In the genomic region with DNA sequence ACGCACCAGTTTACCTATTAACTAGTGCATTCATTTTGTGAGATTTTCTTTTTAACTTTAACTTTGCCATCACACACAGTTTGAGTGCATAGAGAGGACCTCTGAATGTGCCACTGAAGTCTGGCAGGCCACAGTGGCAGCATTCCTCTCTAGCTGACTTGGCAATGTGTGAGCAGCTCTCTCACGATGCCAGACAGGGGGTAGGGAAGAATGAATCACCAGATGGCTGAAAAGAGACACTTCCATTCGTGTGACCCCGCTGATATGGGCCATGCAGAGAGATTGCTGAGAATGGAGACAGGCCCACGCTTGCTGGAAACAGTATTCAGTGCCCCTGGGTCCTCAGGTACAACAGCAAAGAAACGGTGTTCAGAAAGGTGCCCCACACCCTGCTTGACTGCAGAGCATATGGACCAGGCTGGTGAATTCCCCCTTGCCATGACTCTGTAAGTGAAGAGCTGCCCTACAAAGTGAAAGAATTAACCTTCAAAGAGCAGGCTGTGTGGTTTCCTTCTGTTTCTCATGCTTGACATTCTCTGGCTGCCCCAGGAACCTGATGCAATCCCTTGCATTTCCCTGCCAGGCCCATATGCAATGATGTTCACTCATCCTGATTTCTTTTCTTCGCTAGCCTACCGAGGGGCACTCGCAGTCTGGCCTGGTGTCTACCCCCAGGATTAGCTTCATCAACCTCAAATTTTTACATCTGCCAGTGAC, we compare ENCODE assay signal across 13 cellular contexts.
DNase-seq lines count a peak whose midpoint lies in the region; ATAC-seq, FAIRE-seq and TF ChIP-seq lines count a peak whose summit lies in the region.
"Had no signal": no experiment of that assay in that cellular context is flagged by ENCODE, and none has a peak within 500 bp of the region (broad histone marks: within the 10 kb centered on the region; RNA-seq: fewer than 3 reads in every experiment).

No MANE protein-coding gene starts in this region.

- TF ChIP-seq CTCF in foreskin fibroblast (IDR thresholded peaks at IDR 0.05; ENCODE audit: low read depth, low read length) (no peak), upper lobe of right lung (IDR thresholded peaks at IDR 0.05) (no peak)

- H3K9me3 ChIP-seq in upper lobe of right lung = no peaks in the 10 kb centered on the region

- no peaks in the 10 kb centered on the region for H3K4me1 ChIP-seq in upper lobe of right lung

- H3K27me3 Mint-ChIP-seq in activated T-helper 17 cell treated with anti-CD3 and anti-CD28 coated beads, Interleukin-2, amount 50 U/mL, for 72 hours = peaks cover 26% of the 10 kb centered on the region
- peaks cover 33% of the 10 kb centered on the region for H3K27me3 Mint-ChIP-seq in stimulated activated naive CD8-positive, alpha-beta T cell treated with anti-CD3 and anti-CD28 coated beads, Interleukin-15, Interleukin-2, amounts not matched to agents 100 ng/mL and 50 ng/mL, for 24 hours

- TF ChIP-seq POLR2A in H54 (IDR thresholded peaks at IDR 0.05; ENCODE audit: low read depth, low read length) = no peak

- no peak overlapping the region for H3K4me3 Mint-ChIP-seq in activated T-helper 17 cell treated with anti-CD3 and anti-CD28 coated beads, Interleukin-2, amount 50 U/mL, for 72 hours
- no peak overlapping the region for H3K4me3 Mint-ChIP-seq in stimulated activated naive CD8-positive, alpha-beta T cell treated with anti-CD3 and anti-CD28 coated beads, Interleukin-15, Interleukin-2, amounts not matched to agents 100 ng/mL and 50 ng/mL, for 24 hours
- H3K4me3 Mint-ChIP-seq: natural killer cell treated with Interleukin-12 subunit alpha and Interleukin-12 subunit beta and Interleukin-15 and Interleukin-18, amount 100 ng/mL, for 72 hours had no signal

- H3K36me3 ChIP-seq in upper lobe of right lung = no peaks in the 10 kb centered on the region

- intact Hi-C loops in upper lobe of right lung (cut with DNase I) = no loop called here

- no peak overlapping the region for H3K27ac Mint-ChIP-seq in activated T-helper 17 cell treated with anti-CD3 and anti-CD28 coated beads, Interleukin-2, amount 50 U/mL, for 72 hours
- peak overlapping the region; percentile 30 for H3K27ac Mint-ChIP-seq in stimulated activated naive CD8-positive, alpha-beta T cell treated with anti-CD3 and anti-CD28 coated beads, Interleukin-15, Interleukin-2, amounts not matched to agents 100 ng/mL and 50 ng/mL, for 24 hours
- H3K27ac Mint-ChIP-seq: natural killer cell treated with Interleukin-12 subunit alpha and Interleukin-12 subunit beta and Interleukin-15 and Interleukin-18, amount 100 ng/mL, for 72 hours had no signal

- H3K9me3 Mint-ChIP-seq in activated T-helper 17 cell treated with anti-CD3 and anti-CD28 coated beads, Interleukin-2, amount 50 U/mL, for 72 hours = peaks cover 9% of the 10 kb centered on the region
- H3K9me3 Mint-ChIP-seq in stimulated activated naive CD8-positive, alpha-beta T cell treated with anti-CD3 and anti-CD28 coated beads, Interleukin-15, Interleukin-2, amounts not matched to agents 100 ng/mL and 50 ng/mL, for 24 hours = peaks cover 11% of the 10 kb centered on the region
- H3K9me3 Mint-ChIP-seq: natural killer cell treated with Interleukin-12 subunit alpha and Interleukin-12 subunit beta and Interleukin-15 and Interleukin-18, amount 100 ng/mL, for 72 hours had no signal

- ATAC-seq in activated T-helper 17 cell treated with anti-CD3 and anti-CD28 coated beads, Interleukin-2, amount 50 U/mL, for 72 hours (replicated peaks) = peak; percentile 39
- ATAC-seq in upper lobe of right lung (no peak), GM21528 (IDR thresholded peaks at IDR 0.05; ENCODE audit: low FRiP score, unreplicated experiment) (no peak), HG03139 (IDR thresholded peaks at IDR 0.05; ENCODE audit: unreplicated experiment) (no peak)
- ATAC-seq: natural killer cell treated with Interleukin-12 subunit alpha and Interleukin-12 subunit beta and Interleukin-15 and Interleukin-18, amount 100 ng/mL, for 72 hours had no signal

- H3K27ac ChIP-seq in upper lobe of right lung = no peak overlapping the region

- FAIRE-seq in H54 (lab: Jason Lieb, UNC) = peak; percentile 84
- FAIRE-seq: TTC549 had no signal

- H3K4me3 ChIP-seq in foreskin fibroblast (ENCODE audit: low read depth in 1 of 2, low read length in 2 of 2) = no peak overlapping the region
- no peak overlapping the region for H3K4me3 ChIP-seq in upper lobe of right lung

- no peaks in the 10 kb centered on the region for H3K4me1 Mint-ChIP-seq in activated T-helper 17 cell treated with anti-CD3 and anti-CD28 coated beads, Interleukin-2, amount 50 U/mL, for 72 hours
- no peaks in the 10 kb centered on the region for H3K4me1 Mint-ChIP-seq in stimulated activated naive CD8-positive, alpha-beta T cell treated with anti-CD3 and anti-CD28 coated beads, Interleukin-15, Interleukin-2, amounts not matched to agents 100 ng/mL and 50 ng/mL, for 24 hours (ENCODE audit: low read depth)

- DNase-seq in H54 (ENCODE audit: insufficient read length, low spot score) (peak; percentile 27), foreskin fibroblast (peak; percentile 62 to 84), upper lobe of right lung (no peak)
- no peak for DNase-seq in activated CD4-positive, alpha-beta T cell treated with anti-CD3 and anti-CD28 coated beads for 4 hours
- DNase-seq: activated naive CD4-positive, alpha-beta T cell treated with Interleukin-2 at 50 U/mL for 16 hours; glutamatergic neuron; NCI-H524 had no signal

- no peaks in the 10 kb centered on the region for H3K36me3 Mint-ChIP-seq in activated T-helper 17 cell treated with anti-CD3 and anti-CD28 coated beads, Interleukin-2, amount 50 U/mL, for 72 hours (ENCODE audit: low read depth)
- no peaks in the 10 kb centered on the region for H3K36me3 Mint-ChIP-seq in stimulated activated naive CD8-positive, alpha-beta T cell treated with anti-CD3 and anti-CD28 coated beads, Interleukin-15, Interleukin-2, amounts not matched to agents 100 ng/mL and 50 ng/mL, for 24 hours (ENCODE audit: low read depth)
- H3K36me3 Mint-ChIP-seq: natural killer cell treated with Interleukin-12 subunit alpha and Interleukin-12 subunit beta and Interleukin-15 and Interleukin-18, amount 100 ng/mL, for 72 hours had no signal

- H3K27me3 ChIP-seq in upper lobe of right lung = no peaks in the 10 kb centered on the region

Comparison
In these comparisons a context has a peak if more than half of its experiments do, and no peak if none do; other contexts are left out.
1. DNase-seq: peak in H54 (single experiment) and foreskin fibroblast (2 of 2); none in upper lobe of right lung (single experiment) and activated CD4-positive, alpha-beta T cell treated with anti-CD3 and anti-CD28 coated beads for 4 hours (0 of 2).